Comparison of ENCODE assay signal across 8 cellular contexts in genomic region chr7:1531979-1532455, GRCh38. TPM values are rescaled to one million over a fixed set of nuclear protein-coding genes. Genes with fewer than 3 reads are reported as not detected.
DNase-seq lines count a peak whose midpoint lies in the region; ATAC-seq and TF ChIP-seq lines count a peak whose summit lies in the region.

No MANE protein-coding gene starts in this region.

- BruUV-seq in IMR-90 (replicated peaks; lab: Mats Ljungman, UMichigan) = TSS peak; percentile 53
- BruUV-seq in mammary epithelial cell (replicated peaks; lab: Mats Ljungman, UMichigan) = TSS peak; percentile 31

- WGBS in IMR-90 (ENCODE audit: extremely low coverage in 2 of 2, insufficient read length in 1 of 2), 2 experiments = no CpG with 5 or more reads among the region's 10 CpGs
- WGBS in mammary epithelial cell (ENCODE audit: low coverage, missing lambda C conversion rate) = 65% methylated on average over 10 of the region's 10 CpGs

- no peak overlapping the region for H4K5ac ChIP-seq in IMR-90 (ENCODE audit: low read depth, low read length)

- peak overlapping the region; percentile 86; the same call in 1 of the 2 replicates for H2BK120ac ChIP-seq in IMR-90 (ENCODE audit: low read depth, low read length)

- peak overlapping the region; percentile 88 for H3K56ac ChIP-seq in IMR-90 (ENCODE audit: extremely low read depth, insufficient read depth, low read length)

- peak overlapping the region; percentile 89 for H2BK5ac ChIP-seq in IMR-90 (ENCODE audit: low read depth, low read length, poor library complexity, severe bottlenecking)

- TF ChIP-seq RAD21 in IMR-90 (IDR thresholded peaks at IDR 0.05; ENCODE audit: low read length) = no peak

- TF ChIP-seq CTCF in IMR-90 (conservative IDR thresholded peaks at IDR 0.05; ENCODE audit: low read depth, low read length) = no peak
- no peak for TF ChIP-seq CTCF in mammary epithelial cell (conservative IDR thresholded peaks at IDR 0.05 in 1 of 2, IDR thresholded peaks at IDR 0.05 in 1 of 2; ENCODE audit: extremely low read depth in 1 of 2, insufficient read depth in 1 of 2, low read depth in 1 of 2, low read length in 2 of 2)

- H3K4me1 ChIP-seq in IMR-90 (ENCODE audit: control insufficient read depth, insufficient read depth, low read length) = peaks cover 34% of the 10 kb centered on the region
- peaks cover 35% of the 10 kb centered on the region for H3K4me1 ChIP-seq in mammary epithelial cell (ENCODE audit: insufficient read depth, low read length)
- H3K4me1 ChIP-seq in muscle layer of duodenum (ENCODE audit: control insufficient read depth in 1 of 2, insufficient read depth in 2 of 2, low read length in 2 of 2) = peaks cover 9 to 31% of the 10 kb centered on the region in 2 donors

- peaks cover 9% of the 10 kb centered on the region for H3K9me1 ChIP-seq in IMR-90 (ENCODE audit: insufficient read depth, low read length)

- dilution Hi-C loops in IMR-90 (cut with HindIII; ENCODE audit: low sequenced_read_pairs, unreplicated experiment) = no loop called here
- dilution Hi-C loops in mammary epithelial cell (cut with HindIII; ENCODE audit: low sequenced_read_pairs) = no loop called here

- H3K9ac ChIP-seq in IMR-90 (ENCODE audit: low read depth, low read length) (peak overlapping the region; percentile 85), mammary epithelial cell (ENCODE audit: insufficient read depth, low read length) (no peak overlapping the region)

- peak overlapping the region; percentile 71; the same call in 2 of the 3 replicates for H2BK15ac ChIP-seq in IMR-90 (ENCODE audit: low read depth, low read length)

- H3K36me3 ChIP-seq in IMR-90 (ENCODE audit: control insufficient read depth, insufficient read depth, low read length) (no peaks in the 10 kb centered on the region), mammary epithelial cell (ENCODE audit: insufficient read depth, low read length) (no peaks in the 10 kb centered on the region), muscle layer of duodenum (ENCODE audit: control insufficient read depth in 1 of 2, insufficient read depth in 2 of 2, low read length in 2 of 2) (peaks cover 0 to 3% of the 10 kb centered on the region in 2 donors)

- H3K27ac ChIP-seq in IMR-90 (ENCODE audit: insufficient read depth, low read length) (peak overlapping the region; percentile 95), mammary epithelial cell (ENCODE audit: insufficient read depth, low read depth, low read length) (no peak overlapping the region), muscle layer of duodenum (ENCODE audit: low read length) (peak overlapping the region; percentile 97)

- H3K79me2 ChIP-seq in mammary epithelial cell (ENCODE audit: insufficient read depth, low read length) = peaks cover 61% of the 10 kb centered on the region

- H3K9me3 ChIP-seq in IMR-90 (ENCODE audit: control insufficient read depth, insufficient read depth, low read length) (no peaks in the 10 kb centered on the region), mammary epithelial cell (replicated peaks; ENCODE audit: insufficient read depth, low read length) (no peaks in the 10 kb centered on the region), muscle layer of duodenum (ENCODE audit: control insufficient read depth in 1 of 2, low read length in 2 of 2) (no peaks in the 10 kb centered on the region)

- H3K4me2 ChIP-seq in IMR-90 (ENCODE audit: low read depth, low read length) (peak overlapping the region; percentile 85), mammary epithelial cell (ENCODE audit: insufficient read depth, low read depth, low read length) (peak overlapping the region; percentile 99)

- in situ Hi-C loops in IMR-90 (cut with MboI; ENCODE audit: low sequenced_read_pairs) = no loop called here
- in situ Hi-C loops in mammary epithelial cell (cut with MboI; ENCODE audit: low sequenced_read_pairs in 2 of 2) = no loop called here

- peak overlapping the region; percentile 54; the same call in 1 of the 2 replicates for H3K18ac ChIP-seq in IMR-90 (ENCODE audit: low read depth, low read length)

- H3K27me3 ChIP-seq in IMR-90 (ENCODE audit: control insufficient read depth, insufficient read depth, low read length) (no peaks in the 10 kb centered on the region), mammary epithelial cell (ENCODE audit: insufficient read depth, low read length) (no peaks in the 10 kb centered on the region), muscle layer of duodenum (ENCODE audit: low read depth, low read length) (no peaks in the 10 kb centered on the region)

- DNase-seq in A172 (ENCODE audit: low spot score) (peak; percentile 51), IMR-90 (no peak), mammary epithelial cell (no peak), HuH-7 (ENCODE audit: low spot score) (no peak)

- no peak for TF ChIP-seq POLR2A in IMR-90 (IDR thresholded peaks at IDR 0.05; ENCODE audit: low read depth, low read length)

- POLR2A ChIA-PET in IMR-90 (lab: Charles Lee; ENCODE audit: unreplicated experiment) = no interaction called here

- H2BK20ac ChIP-seq in IMR-90 (ENCODE audit: low read depth, low read length) = peak overlapping the region; percentile 12; the same call in 1 of the 2 replicates

- CTCF ChIA-PET in IMR-90 (lab: Yijun Ruan, JAX) = no interaction called here
- CTCF ChIA-PET in mammary epithelial cell (lab: Charles Lee; ENCODE audit: low non-redundant PET) = no interaction called here

- 0 out of 2 replicates have a peak overlapping the region, but pooled peaks have one; percentile 70 for H3K14ac ChIP-seq in IMR-90 (replicated peaks; ENCODE audit: low read depth, low read length)

- H3K79me1 ChIP-seq in IMR-90 (ENCODE audit: low read depth in 1 of 2, low read length in 2 of 2) = peaks cover 0 to 42% of the 10 kb centered on the region in 2 experiments; a peak in 2 of 4 replicates

- peak overlapping the region; percentile 89 for H3K4ac ChIP-seq in IMR-90 (ENCODE audit: low read depth, low read length)

- ATAC-seq in IMR-90 (ENCODE audit: low read depth) (no peak), HG03342 (IDR thresholded peaks at IDR 0.05; ENCODE audit: unreplicated experiment) (no peak), GM21381 (IDR thresholded peaks at IDR 0.05; ENCODE audit: unreplicated experiment) (no peak), HG03439 (IDR thresholded peaks at IDR 0.05; ENCODE audit: unreplicated experiment) (no peak)

- H4K20me1 ChIP-seq in IMR-90 (ENCODE audit: insufficient read depth, low read length) (peaks cover 32% of the 10 kb centered on the region), mammary epithelial cell (ENCODE audit: insufficient read depth, low read length) (no peaks in the 10 kb centered on the region)

- H2AK5ac ChIP-seq in IMR-90 (ENCODE audit: low read depth, low read length) = peak overlapping the region; percentile 97

- intact Hi-C loops in IMR-90 (cut with micrococcal nuclease) = no loop called here
- intact Hi-C loops in mammary epithelial cell (cut with micrococcal nuclease) = no loop called here

- peak overlapping the region; percentile 89 for H4K91ac ChIP-seq in IMR-90 (ENCODE audit: insufficient read depth, low read depth, low read length)

- H2AK9ac ChIP-seq in IMR-90 (replicated peaks; ENCODE audit: low read depth, low read length, poor library complexity) = peak overlapping the region; percentile 80

- H3K23ac ChIP-seq in IMR-90 (ENCODE audit: low read depth, low read length) = peak overlapping the region; percentile 85

- H2AFZ ChIP-seq in IMR-90 (replicated peaks; ENCODE audit: low read length, poor library complexity) (no peak overlapping the region), mammary epithelial cell (ENCODE audit: low read depth, low read length) (no peak overlapping the region)

- H4K8ac ChIP-seq in IMR-90 (ENCODE audit: low read depth in 2 of 2, low read length in 2 of 2) = peak overlapping the region; percentile 5 to 70; a peak in 3 of 4 replicates

- H3K4me3 ChIP-seq in IMR-90 (ENCODE audit: insufficient read depth, low read depth, low read length) (peak overlapping the region; percentile 43), mammary epithelial cell (replicated peaks in 1 of 3; ENCODE audit: insufficient read depth in 1 of 3, low read depth in 2 of 3, low read length in 3 of 3) (peak overlapping the region in 2 of 3 experiments; percentile 62 to 67), muscle layer of duodenum (ENCODE audit: low read depth in 1 of 2, low read length in 2 of 2) (peak overlapping the region; percentile 63 to 74)

RNA-seq across cellular contexts. Expression of gene MAFK, which starts 1.5 kb away (rescaled TPM):
- total RNA-seq in A172 (2014; rRNA removed; shearing (Covaris generic)) = 49.6 and 54.3 TPM in 2 replicates
- total RNA-seq in IMR-90 (2012; rRNA removed) (16.4 and 19.2 TPM in 2 replicates), mammary epithelial cell (10 to 100 TPM; 10.5 to 23.4 TPM)
- polyA plus RNA-seq in IMR-90 (2012; rRNA removed) (27.1 and 27.9 TPM in 2 replicates), mammary epithelial cell (3.1 TPM)
- 9.3 and 16.3 TPM in 2 replicates for polyA plus RNA-seq in IMR-90 (2012; cell fraction: cytosol; rRNA removed)
- 216 and 262 TPM in 2 replicates for polyA plus RNA-seq in IMR-90 (2012; cell fraction: nucleus; rRNA removed; ENCODE audit: low replicate concordance)
- 10.2 TPM for polyA minus RNA-seq in mammary epithelial cell

RNA-seq across cellular contexts. Expression of gene TMEM184A, which starts 24.0 kb away (rescaled TPM):
- 2.7 and 3.6 TPM in 2 replicates for total RNA-seq in A172 (2014; rRNA removed; shearing (Covaris generic))
- 0.28 and 0.36 TPM in 2 replicates for total RNA-seq in IMR-90 (2012; rRNA removed)
- 1.9 TPM in 2 replicates for polyA plus RNA-seq in IMR-90 (2012; rRNA removed)
- 0.74 and 1.2 TPM in 2 replicates for polyA plus RNA-seq in IMR-90 (2012; cell fraction: cytosol; rRNA removed)
- polyA plus RNA-seq in IMR-90 (2012; cell fraction: nucleus; rRNA removed; ENCODE audit: low replicate concordance) = 4.1 and 11.5 TPM in 2 replicates
- 10 to 100 TPM in 1 of 2 donors, 1 to 10 TPM in 1; 9.2 to 15.1 TPM for total RNA-seq in mammary epithelial cell
- 5.5 TPM for polyA plus RNA-seq in mammary epithelial cell
- polyA minus RNA-seq in mammary epithelial cell = 8.4 TPM

RNA-seq across cellular contexts. Expression of gene INTS1, which starts 27.8 kb away (rescaled TPM):
- 45.3 and 49.6 TPM in 2 replicates for total RNA-seq in A172 (2014; rRNA removed; shearing (Covaris generic))
- 9.3 and 10.0 TPM in 2 replicates for total RNA-seq in IMR-90 (2012; rRNA removed)
- polyA plus RNA-seq in IMR-90 (2012; rRNA removed) = 40.1 and 47.1 TPM in 2 replicates
- 32.2 and 35.8 TPM in 2 replicates for polyA plus RNA-seq in IMR-90 (2012; cell fraction: cytosol; rRNA removed)
- 80.3 and 296 TPM in 2 replicates for polyA plus RNA-seq in IMR-90 (2012; cell fraction: nucleus; rRNA removed; ENCODE audit: low replicate concordance)
- total RNA-seq in mammary epithelial cell = 10 to 100 TPM; 51.3 to 81.1 TPM
- polyA plus RNA-seq in mammary epithelial cell = 31.7 TPM
- 62.4 TPM for polyA minus RNA-seq in mammary epithelial cell

RNA-seq across cellular contexts. Expression of gene PSMG3, which starts 37.8 kb away (rescaled TPM):
- total RNA-seq in A172 (2014; rRNA removed; shearing (Covaris generic)) = 91.0 and 138 TPM in 2 replicates
- total RNA-seq in IMR-90 (2012; rRNA removed) (30.6 and 37.3 TPM in 2 replicates), mammary epithelial cell (10 to 100 TPM; 25.8 to 34.0 TPM)
- polyA plus RNA-seq in IMR-90 (2012; rRNA removed) (52.5 and 54.1 TPM in 2 replicates), mammary epithelial cell (70.4 TPM)
- polyA plus RNA-seq in IMR-90 (2012; cell fraction: cytosol; rRNA removed) = 44.0 and 63.2 TPM in 2 replicates
- 74.3 and 81.9 TPM in 2 replicates for polyA plus RNA-seq in IMR-90 (2012; cell fraction: nucleus; rRNA removed; ENCODE audit: low replicate concordance)
- polyA minus RNA-seq in mammary epithelial cell = 14.2 TPM
